Comparison of ENCODE assay signal across 38 cellular contexts in the genomic region with DNA sequence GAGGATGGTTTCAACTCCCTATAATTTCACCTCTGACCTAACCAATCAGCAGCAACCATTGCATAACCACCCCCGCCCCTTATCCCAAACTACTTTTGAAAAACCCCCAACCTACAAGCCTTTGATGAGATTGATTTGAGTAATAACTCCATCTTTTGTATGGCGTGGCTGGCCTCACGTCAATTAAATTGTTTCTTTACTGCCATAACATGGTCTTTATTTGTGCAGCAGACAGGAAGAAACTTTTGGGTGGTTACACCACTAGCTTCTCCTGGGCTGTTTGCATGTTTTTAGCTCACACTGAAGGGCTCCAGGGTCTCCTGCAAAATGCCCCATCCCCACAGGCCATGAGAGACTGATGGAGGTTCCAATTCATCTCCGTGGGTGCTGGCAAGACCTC. TPM values are rescaled to one million over a fixed set of nuclear protein-coding genes. Genes with fewer than 3 reads are reported as not detected.
"Had no signal": no experiment of that assay in that cellular context is flagged by ENCODE, and none has a peak within 500 bp of the region (broad histone marks: within the 10 kb centered on the region; RNA-seq: fewer than 3 reads in every experiment).

No MANE protein-coding gene starts in this region.

- H3K4me3 ChIP-seq: MG63 had no signal

- H3K27me3 ChIP-seq: MG63 had no signal

- H3K27ac ChIP-seq: KMS-11 had no signal

- DNase-seq: Karpas-422, Kasumi-1, MG63, MM.1S, MV-4-11, NCI-H1048, NCI-H1092, NCI-H1092 treated with DMSO at 0.1 percent for 48 hours, NCI-H1105, NCI-H1105 treated with DMSO at 0.1 percent for 48 hours, NCI-H1417, NCI-H1417 treated with DMSO at 0.1 percent for 48 hours, NCI-H1436, NCI-H1436 treated with DMSO at 0.1 percent for 48 hours, NCI-H146, NCI-H1694, NCI-H1694 treated with DMSO at 0.1 percent for 48 hours, NCI-H187, NCI-H187 treated with DMSO at 0.1 percent for 48 hours, NCI-H1930, NCI-H2029, NCI-H2029 treated with DMSO at 0.1 percent for 48 hours, NCI-H2081, NCI-H2081 treated with DMSO at 0.1 percent for 48 hours, NCI-H2107, NCI-H2171, NCI-H2171 treated with DMSO at 0.1 percent for 48 hours, NCI-H2227 treated with DMSO at 0.1 percent for 48 hours, NCI-H226, NCI-H345, NCI-H446, NCI-H446 treated with DMSO at 0.1 percent for 48 hours, NCI-H510A had no signal

- H3K9me3 ChIP-seq: MG63 had no signal

- H3K9ac ChIP-seq: KMS-11 had no signal

- H3K36me3 ChIP-seq: MG63 had no signal

- H3K4me2 ChIP-seq: KMS-11 had no signal

RNA-seq across cellular contexts. Expression of a gene that starts 34.0 kb away (rescaled TPM):
- total RNA-seq: LHCN-M2, MCF 10A had no signal

RNA-seq across cellular contexts. Expression of a gene that starts 34.0 kb away (rescaled TPM):
- total RNA-seq: LHCN-M2, M059J, MCF 10A, NCI-H460 had no signal
